In genomic region chr4:70504733-70505132, GRCh38 we compare ENCODE assay signal across 18 cellular contexts. TPM values are rescaled to one million over a fixed set of nuclear protein-coding genes. Genes with fewer than 3 reads are reported as not detected.
"Had no signal": no experiment of that assay in that cellular context is flagged by ENCODE, and none has a peak within 500 bp of the region (broad histone marks: within the 10 kb centered on the region; RNA-seq: fewer than 3 reads in every experiment).

No MANE protein-coding gene starts in this region.

- H3K4me1 ChIP-seq: heart left ventricle, tibial artery, uterus had no signal

- H3K27ac Mint-ChIP-seq: naive thymus-derived CD8-positive, alpha-beta T cell; stimulated activated memory B cell treated with anti-CD40 and anti-IgM and Interleukin-4, amounts not matched to agents 10 μg/mL and 1 μg/mL and 100 μg/mL, for 72 hours; stimulated activated naive CD8-positive, alpha-beta T cell treated with anti-CD3 and anti-CD28 coated beads, Interleukin-15, Interleukin-2, amounts not matched to agents 100 ng/mL and 50 ng/mL, for 24 hours had no signal

- H3K4me3 Mint-ChIP-seq: naive thymus-derived CD8-positive, alpha-beta T cell; stimulated activated memory B cell treated with anti-CD40 and anti-IgM and Interleukin-4, amounts not matched to agents 10 μg/mL and 1 μg/mL and 100 μg/mL, for 72 hours; stimulated activated naive CD8-positive, alpha-beta T cell treated with anti-CD3 and anti-CD28 coated beads, Interleukin-15, Interleukin-2, amounts not matched to agents 100 ng/mL and 50 ng/mL, for 24 hours had no signal

- DNase-seq: uterus had no signal

- H3K27ac ChIP-seq: dorsolateral prefrontal cortex, heart left ventricle, spleen, tibial artery, upper lobe of left lung, uterus had no signal

- H3K27me3 Mint-ChIP-seq: naive thymus-derived CD8-positive, alpha-beta T cell; stimulated activated memory B cell treated with anti-CD40 and anti-IgM and Interleukin-4, amounts not matched to agents 10 μg/mL and 1 μg/mL and 100 μg/mL, for 72 hours had no signal

- H3K36me3 ChIP-seq: heart left ventricle, spleen, tibial artery, upper lobe of left lung, uterus had no signal

- H3K36me3 Mint-ChIP-seq: naive thymus-derived CD8-positive, alpha-beta T cell; stimulated activated memory B cell treated with anti-CD40 and anti-IgM and Interleukin-4, amounts not matched to agents 10 μg/mL and 1 μg/mL and 100 μg/mL, for 72 hours had no signal

- ATAC-seq: heart left ventricle, sciatic nerve had no signal

- H3K9me3 ChIP-seq: heart left ventricle, mucosa of descending colon, spleen, tibial artery, upper lobe of left lung, uterus had no signal

- H3K4me1 Mint-ChIP-seq: naive thymus-derived CD8-positive, alpha-beta T cell; stimulated activated memory B cell treated with anti-CD40 and anti-IgM and Interleukin-4, amounts not matched to agents 10 μg/mL and 1 μg/mL and 100 μg/mL, for 72 hours had no signal

- H3K27me3 ChIP-seq: upper lobe of left lung, uterus had no signal

- H3K4me3 ChIP-seq: dorsolateral prefrontal cortex, heart left ventricle, mucosa of descending colon, spleen, tibial artery, upper lobe of left lung, uterus had no signal

- H3K9me3 Mint-ChIP-seq: naive thymus-derived CD8-positive, alpha-beta T cell; stimulated activated memory B cell treated with anti-CD40 and anti-IgM and Interleukin-4, amounts not matched to agents 10 μg/mL and 1 μg/mL and 100 μg/mL, for 72 hours; stimulated activated naive CD8-positive, alpha-beta T cell treated with anti-CD3 and anti-CD28 coated beads, Interleukin-15, Interleukin-2, amounts not matched to agents 100 ng/mL and 50 ng/mL, for 24 hours had no signal

RNA-seq across cellular contexts. Expression of gene AMTN, which starts 13.6 kb away (rescaled TPM):
- total RNA-seq: dorsolateral prefrontal cortex; heart left ventricle; left lobe of liver; mucosa of descending colon; naive thymus-derived CD8-positive, alpha-beta T cell; osteocyte; pulmonary artery endothelial cell; sciatic nerve; skeletal muscle tissue; spleen; temporal lobe; upper lobe of left lung; uterus had no signal
- polyA plus RNA-seq: heart left ventricle; naive thymus-derived CD8-positive, alpha-beta T cell; neural cell; spleen had no signal

RNA-seq across cellular contexts. Expression of gene MUC7, which starts 32.7 kb away (rescaled TPM):
- total RNA-seq: heart left ventricle; left lobe of liver; mucosa of descending colon; naive thymus-derived CD8-positive, alpha-beta T cell; osteocyte; pulmonary artery endothelial cell; sciatic nerve; skeletal muscle tissue; spleen; temporal lobe; upper lobe of left lung; uterus had no signal
- polyA plus RNA-seq: esophagus; heart left ventricle; naive thymus-derived CD8-positive, alpha-beta T cell; neural cell; spleen had no signal
